Comparison of ENCODE assay signal across 24 cellular contexts in genomic region chr5:161305601-161306000, GRCh38.
"Had no signal": no experiment of that assay in that cellular context is flagged by ENCODE, and none has a peak within 500 bp of the region (broad histone marks: within the 10 kb centered on the region; RNA-seq: fewer than 3 reads in every experiment).

No MANE protein-coding gene starts in this region.

- DNase-seq: cortex of kidney; effector memory CD8-positive, alpha-beta T cell; erythroblast; esophagus squamous epithelium; foreskin melanocyte; glutamatergic neuron; heart right ventricle; hippocampal formation; left colon; left ventricle myocardium superior; lower lobe of right lung; naive thymus-derived CD8-positive, alpha-beta T cell; stimulated activated CD4-positive, alpha-beta T cell treated with anti-CD3 and anti-CD28 coated beads, Interleukin-12 subunit alpha, Interleukin-12 subunit beta, amount 100 ng/mL, for 4 hours; stimulated activated CD4-positive, alpha-beta T cell treated with anti-CD3 and anti-CD28 coated beads, Interleukin-1b, Interleukin-23, amount 100 ng/mL, for 48 hours; stimulated activated CD4-positive, alpha-beta T cell treated with anti-CD3 and anti-CD28 coated beads, Interleukin-4, amount 100 ng/mL, for 1 hour; stimulated activated CD8-positive, alpha-beta memory T cell treated with anti-CD3 and anti-CD28 coated beads, Interleukin-4, amount 100 ng/mL, for 48 hours; stimulated activated naive CD4-positive, alpha-beta T cell; stomach; thyroid gland; trophoblast cell had no signal

- FAIRE-seq: endometrium, islet of Langerhans had no signal

- H3K27ac ChIP-seq: esophagus squamous epithelium, heart right ventricle, lower lobe of right lung, parathyroid adenoma, thyroid gland, vagina had no signal
